In genomic region chr1:47030170-47030805, GRCh38 we compare ENCODE assay signal across 24 cellular contexts. TPM values are rescaled to one million over a fixed set of nuclear protein-coding genes. Genes with fewer than 3 reads are reported as not detected.
DNase-seq lines count a peak whose midpoint lies in the region; ATAC-seq and TF ChIP-seq lines count a peak whose summit lies in the region.
"Had no signal": no experiment of that assay in that cellular context is flagged by ENCODE, and none has a peak within 500 bp of the region (broad histone marks: within the 10 kb centered on the region; RNA-seq: fewer than 3 reads in every experiment).

No MANE protein-coding gene starts in this region.

- no peak for TF ChIP-seq EP300 in suprapubic skin (IDR thresholded peaks at IDR 0.05)

- H3K27me3 ChIP-seq in suprapubic skin (no peaks in the 10 kb centered on the region), GM23338 (ENCODE audit: insufficient read depth) (no peaks in the 10 kb centered on the region)
- H3K27me3 ChIP-seq: adrenal gland, vagina had no signal

- H3K36me3 Mint-ChIP-seq in GM23338 (ENCODE audit: low read depth): no peaks in the 10 kb centered on the region

- H3K4me1 ChIP-seq in suprapubic skin (peaks cover 23% of the 10 kb centered on the region), GM23338 (ENCODE audit: insufficient read depth) (peaks cover 6% of the 10 kb centered on the region; the same call in 1 of the 2 replicates)
- H3K4me1 ChIP-seq: adrenal gland had no signal

- H3K36me3 ChIP-seq in suprapubic skin (no peaks in the 10 kb centered on the region), GM23338 (ENCODE audit: insufficient read depth) (no peaks in the 10 kb centered on the region)
- H3K36me3 ChIP-seq: adrenal gland, vagina had no signal

- H2AFZ ChIP-seq in GM23338: no peak overlapping the region

- intact Hi-C loops in left ventricle myocardium superior (cut with micrococcal nuclease): no loop called here

- no peak for TF ChIP-seq CTCF in coronary artery (IDR thresholded peaks at IDR 0.05)
- no peak for TF ChIP-seq CTCF in suprapubic skin (IDR thresholded peaks at IDR 0.05)
- TF ChIP-seq CTCF in GM23338 (conservative IDR thresholded peaks at IDR 0.05; ENCODE audit: low read depth in 2 of 2): no peak

- ATAC-seq in left ventricle myocardium superior (peak; percentile 60), GM23338 (no peak)
- ATAC-seq: stimulated activated naive CD8-positive, alpha-beta T cell treated with anti-CD3 and anti-CD28 coated beads, Interleukin-15, amount 100 ng/mL, for 72 hours had no signal

- H3K4me3 Mint-ChIP-seq in GM23338: no peak overlapping the region
- H3K4me3 Mint-ChIP-seq: activated T-helper 1 cell treated with anti-CD3 and anti-CD28 coated beads, Interleukin-12 subunit alpha, Interleukin-12 subunit beta, Interleukin-2, Interleukin-4 antibody, amounts not matched to agents 30 ng/mL and 10 ng/mL and 1 ng/mL, durations not matched to agents 14 hours and 24 hours and 36 hours; HFFc6; neural crest cell; stimulated activated naive CD8-positive, alpha-beta T cell treated with anti-CD3 and anti-CD28 coated beads, Interleukin-15, amount 100 ng/mL, for 72 hours; T-helper 1 cell treated with Interleukin-12 subunit alpha and Interleukin-12 subunit beta and Interleukin-4 antibody, amounts not matched to agents 30 μg/mL and 1 μg/mL, for 36 hours had no signal

- no peaks in the 10 kb centered on the region for H3K9me3 Mint-ChIP-seq in GM23338
- H3K9me3 Mint-ChIP-seq: activated T-helper 1 cell treated with anti-CD3 and anti-CD28 coated beads, Interleukin-12 subunit alpha, Interleukin-12 subunit beta, Interleukin-2, Interleukin-4 antibody, amounts not matched to agents 30 ng/mL and 10 ng/mL and 1 ng/mL, durations not matched to agents 14 hours and 24 hours and 36 hours; neural crest cell; stimulated activated naive CD8-positive, alpha-beta T cell treated with anti-CD3 and anti-CD28 coated beads, Interleukin-15, amount 100 ng/mL, for 72 hours; T-helper 1 cell treated with Interleukin-12 subunit alpha and Interleukin-12 subunit beta and Interleukin-4 antibody, amounts not matched to agents 30 μg/mL and 1 μg/mL, for 36 hours had no signal

- H3K27ac ChIP-seq in coronary artery (peak overlapping the region; percentile 67 to 84), suprapubic skin (peak overlapping the region; percentile 54), GM23338 (ENCODE audit: low read depth) (no peak overlapping the region)
- H3K27ac ChIP-seq: vagina had no signal

- H3K4me3 ChIP-seq in coronary artery: peak overlapping the region; percentile 32
- H3K4me3 ChIP-seq in suprapubic skin: no peak overlapping the region
- no peak overlapping the region for H3K4me3 ChIP-seq in GM23338
- H3K4me3 ChIP-seq: adrenal gland, vagina had no signal

- no peak overlapping the region for H3K4me2 ChIP-seq in GM23338

- H3K9me3 ChIP-seq in suprapubic skin: no peaks in the 10 kb centered on the region
- H3K9me3 ChIP-seq: adrenal gland, vagina had no signal

- no peaks in the 10 kb centered on the region for H3K27me3 Mint-ChIP-seq in GM23338 (ENCODE audit: insufficient read depth, low read depth, poor library complexity)

- DNase-seq in LHCN-M2 (ENCODE audit: low read depth) (peak; percentile 1), coronary artery (ENCODE audit: low spot score) (no peak), left ventricle myocardium superior (no peak), suprapubic skin (ENCODE audit: low spot score in 2 of 2) (no peak), GM23338 (ENCODE audit: low spot score) (no peak), CD1c-positive myeloid dendritic cell (ENCODE audit: extremely low spot score) (no peak)
- DNase-seq in activated naive CD4-positive, alpha-beta T cell (lab: John Stamatoyannopoulos, UW): no peak
- DNase-seq in activated CD4-positive, alpha-beta T cell treated with anti-CD3 and anti-CD28 coated beads for 48 hours: no peak
- DNase-seq: activated CD8-positive, alpha-beta memory T cell treated with anti-CD3 and anti-CD28 coated beads for 24 hours; COR-L47; HFFc6; hippocampal formation; NCI-H1694; retina; SIG-M5; stimulated activated naive CD8-positive, alpha-beta T cell treated with anti-CD3 and anti-CD28 coated beads, Interleukin-15, amount 100 ng/mL, for 72 hours had no signal

- no peak overlapping the region for H3K27ac Mint-ChIP-seq in GM23338
- H3K27ac Mint-ChIP-seq: activated T-helper 1 cell treated with anti-CD3 and anti-CD28 coated beads, Interleukin-12 subunit alpha, Interleukin-12 subunit beta, Interleukin-2, Interleukin-4 antibody, amounts not matched to agents 30 ng/mL and 10 ng/mL and 1 ng/mL, durations not matched to agents 14 hours and 24 hours and 36 hours; HFFc6; stimulated activated naive CD8-positive, alpha-beta T cell treated with anti-CD3 and anti-CD28 coated beads, Interleukin-15, amount 100 ng/mL, for 72 hours; T-helper 1 cell treated with Interleukin-12 subunit alpha and Interleukin-12 subunit beta and Interleukin-4 antibody, amounts not matched to agents 30 μg/mL and 1 μg/mL, for 36 hours had no signal

- H4K20me1 ChIP-seq in GM23338 (replicated peaks; ENCODE audit: insufficient read depth): no peaks in the 10 kb centered on the region; the same call in 1 of the 2 replicates

- no peaks in the 10 kb centered on the region for H3F3A ChIP-seq in GM23338 (replicated peaks; ENCODE audit: low read depth)

- H3K4me1 Mint-ChIP-seq in GM23338: peaks cover 10% of the 10 kb centered on the region
- H3K4me1 Mint-ChIP-seq: neural crest cell; stimulated activated naive CD8-positive, alpha-beta T cell treated with anti-CD3 and anti-CD28 coated beads, Interleukin-15, amount 100 ng/mL, for 72 hours had no signal

- H3K79me2 ChIP-seq in GM23338 (replicated peaks; ENCODE audit: insufficient read depth): no peaks in the 10 kb centered on the region

- 35% methylated on average over 3 of the region's 3 CpGs for WGBS in suprapubic skin

- no peak for TF ChIP-seq POLR2A in suprapubic skin (IDR thresholded peaks at IDR 0.05)

- H3K9me2 ChIP-seq in GM23338 (ENCODE audit: insufficient read depth): no peaks in the 10 kb centered on the region

TF ChIP-seq in GM23338, 12 proteins besides CTCF, POLR2A, EP300 and RAD21:
- no peak for TF ChIP-seq CREB1 (CRISPR knock-in tag; IDR thresholded peaks at IDR 0.05; ENCODE audit: low read depth)
- TF ChIP-seq JUNB (IDR thresholded peaks at IDR 0.05; ENCODE audit: unreplicated experiment): no peak
- TF ChIP-seq ZNF114 (CRISPR knock-in tag; IDR thresholded peaks at IDR 0.05): no peak
- TF ChIP-seq EZH2 (IDR thresholded peaks at IDR 0.05; ENCODE audit: low read depth, unreplicated experiment): no peak
- no peak for TF ChIP-seq REST (IDR thresholded peaks at IDR 0.05; ENCODE audit: unreplicated experiment)
- no peak for TF ChIP-seq STAT1 (IDR thresholded peaks at IDR 0.05; ENCODE audit: unreplicated experiment)

RNA-seq across cellular contexts. Expression of gene CYP4X1, which starts 6.8 kb away (rescaled TPM):
- not detected in 2 replicates for total RNA-seq in LHCN-M2 (2014; rRNA removed)
- polyA plus RNA-seq in LHCN-M2 (2012): not detected
- total RNA-seq in left ventricle myocardium superior: 1.6 TPM
- total RNA-seq in suprapubic skin: 10 to 100 TPM in 2 of 4 donors, 1 to 10 TPM in 2; 6.2 to 41.8 (median 11.2) TPM
- 2.2 and 3.6 TPM in 2 replicates for total RNA-seq in GM23338 (2014; rRNA removed; shearing (Covaris generic))
- 1.1 and 1.8 TPM in 2 replicates for polyA plus RNA-seq in GM23338 (2016; fragmentation: Nextera tagmentation; extraction: Ambion mirVana)
- total RNA-seq: activated T-helper 1 cell treated with anti-CD3 and anti-CD28 coated beads, Interleukin-12 subunit alpha, Interleukin-12 subunit beta, Interleukin-2, Interleukin-4 antibody, amounts not matched to agents 30 ng/mL and 10 ng/mL and 1 ng/mL, durations not matched to agents 14 hours and 24 hours and 36 hours; HFFc6; M059J had no signal

RNA-seq across cellular contexts. Expression of gene CYP4Z1, which starts 36.7 kb away (rescaled TPM):
- total RNA-seq in LHCN-M2 (2014; rRNA removed) (not detected in 2 replicates), left ventricle myocardium superior (0.30 TPM), suprapubic skin (1 to 10 TPM in 2 of 4 donors, under 1 TPM in 2; 0.52 to 3.4 (median 1.3) TPM)
- polyA plus RNA-seq in LHCN-M2 (2012): not detected
- total RNA-seq in GM23338 (2014; rRNA removed; shearing (Covaris generic)): not detected in 2 replicates
- not detected in 2 replicates for polyA plus RNA-seq in GM23338 (2016; fragmentation: Nextera tagmentation; extraction: Ambion mirVana)
- total RNA-seq: activated T-helper 1 cell treated with anti-CD3 and anti-CD28 coated beads, Interleukin-12 subunit alpha, Interleukin-12 subunit beta, Interleukin-2, Interleukin-4 antibody, amounts not matched to agents 30 ng/mL and 10 ng/mL and 1 ng/mL, durations not matched to agents 14 hours and 24 hours and 36 hours; epithelial cell of proximal tubule; HFFc6; M059J; NCI-H460; neural crest cell had no signal
